ENCODE assay signal across 1 cellular context in the genomic region with DNA sequence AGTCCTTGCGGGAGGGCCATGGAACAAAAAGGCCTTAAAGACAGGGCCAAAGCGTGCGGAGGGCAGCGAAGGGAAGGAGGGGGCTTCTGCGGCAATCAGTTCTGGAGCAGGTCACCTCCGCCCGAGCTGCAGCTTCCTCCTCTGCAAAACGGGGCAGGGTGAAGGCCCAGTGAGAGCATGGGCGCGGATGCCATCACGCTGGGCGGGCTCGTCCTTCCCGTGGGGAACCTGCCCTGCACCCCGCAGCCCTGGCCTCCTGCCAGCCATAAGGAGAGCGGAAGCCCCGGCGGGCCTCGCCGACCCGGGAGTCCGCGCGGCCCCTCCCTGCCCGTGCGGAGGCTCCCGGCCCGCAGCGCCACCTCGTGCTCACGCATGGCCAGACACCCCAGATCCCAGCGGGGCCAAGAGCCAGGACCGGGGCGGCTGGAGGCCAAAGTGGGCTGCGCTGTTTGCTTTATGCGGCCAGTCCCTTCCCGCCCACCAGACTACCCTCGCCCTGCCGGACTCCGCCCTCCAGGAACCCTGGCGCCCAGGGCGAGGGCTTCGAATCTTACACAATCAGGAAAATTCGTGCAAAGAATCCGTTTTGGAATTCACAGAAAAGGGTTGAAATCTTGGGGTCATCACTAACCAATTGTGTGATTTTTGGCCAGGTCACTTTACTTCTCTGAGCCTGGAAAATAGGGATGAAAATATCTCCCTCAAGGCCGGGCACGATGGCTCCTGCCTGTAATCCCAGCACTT.
A peak's percentile ranks its signal among the peaks of the same experiment; 100 is the strongest.
TF ChIP-seq lines count a peak whose summit lies in the region.

No MANE protein-coding gene starts in this region.

TF ChIP-seq in HepG2, 621 proteins besides CTCF, POLR2A, EP300 and RAD21 (continued from another document and continues in another):
- peak; percentile 62; the same call in 1 of the 2 replicates for TF ChIP-seq ZNF782 (CRISPR knock-in tag; IDR thresholded peaks at IDR 0.05; ENCODE audit: borderline replicate concordance)
- TF ChIP-seq, protein P1, sequence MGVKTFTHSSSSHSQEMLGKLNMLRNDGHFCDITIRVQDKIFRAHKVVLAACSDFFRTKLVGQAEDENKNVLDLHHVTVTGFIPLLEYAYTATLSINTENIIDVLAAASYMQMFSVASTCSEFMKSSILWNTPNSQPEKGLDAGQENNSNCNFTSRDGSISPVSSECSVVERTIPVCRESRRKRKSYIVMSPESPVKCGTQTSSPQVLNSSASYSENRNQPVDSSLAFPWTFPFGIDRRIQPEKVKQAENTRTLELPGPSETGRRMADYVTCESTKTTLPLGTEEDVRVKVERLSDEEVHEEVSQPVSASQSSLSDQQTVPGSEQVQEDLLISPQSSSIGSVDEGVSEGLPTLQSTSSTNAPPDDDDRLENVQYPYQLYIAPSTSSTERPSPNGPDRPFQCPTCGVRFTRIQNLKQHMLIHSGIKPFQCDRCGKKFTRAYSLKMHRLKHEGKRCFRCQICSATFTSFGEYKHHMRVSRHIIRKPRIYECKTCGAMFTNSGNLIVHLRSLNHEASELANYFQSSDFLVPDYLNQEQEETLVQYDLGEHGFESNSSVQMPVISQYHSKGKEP (CRISPR knock-in tag; IDR thresholded peaks at IDR 0.05): no peak
- TF ChIP-seq ZNF30 (CRISPR knock-in tag; IDR thresholded peaks at IDR 0.05): no peak
- TF ChIP-seq DR1 (CRISPR knock-in tag; IDR thresholded peaks at IDR 0.05): no peak; the same call in 1 of the 2 replicates
- TF ChIP-seq DZIP1 (CRISPR knock-in tag; IDR thresholded peaks at IDR 0.05): peak; percentile 66; the same call in 1 of the 2 replicates
- TF ChIP-seq ZNF747 (CRISPR knock-in tag; IDR thresholded peaks at IDR 0.05; ENCODE audit: borderline replicate concordance): no peak
- TF ChIP-seq ZNF839 (CRISPR knock-in tag; IDR thresholded peaks at IDR 0.05; ENCODE audit: borderline replicate concordance): no peak
- TF ChIP-seq ZNF841 (CRISPR knock-in tag; IDR thresholded peaks at IDR 0.05; ENCODE audit: borderline replicate concordance): no peak
- TF ChIP-seq NRL (CRISPR knock-in tag; IDR thresholded peaks at IDR 0.05; ENCODE audit: borderline replicate concordance): peak; percentile 75
- no peak for TF ChIP-seq KDM1A (CRISPR knock-in tag; IDR thresholded peaks at IDR 0.05)
- peak; percentile 23; the same call in 1 of the 2 replicates for TF ChIP-seq TAF1 (CRISPR knock-in tag; IDR thresholded peaks at IDR 0.05)
- TF ChIP-seq ZNF761 (CRISPR knock-in tag; conservative IDR thresholded peaks at IDR 0.05): peak; percentile 77; the same call in 1 of the 2 replicates
- no peak for TF ChIP-seq ZBTB26 (CRISPR knock-in tag; IDR thresholded peaks at IDR 0.05; ENCODE audit: borderline replicate concordance)
- no peak for TF ChIP-seq BRCA1 (CRISPR knock-in tag; IDR thresholded peaks at IDR 0.05)
- TF ChIP-seq, protein P2, sequence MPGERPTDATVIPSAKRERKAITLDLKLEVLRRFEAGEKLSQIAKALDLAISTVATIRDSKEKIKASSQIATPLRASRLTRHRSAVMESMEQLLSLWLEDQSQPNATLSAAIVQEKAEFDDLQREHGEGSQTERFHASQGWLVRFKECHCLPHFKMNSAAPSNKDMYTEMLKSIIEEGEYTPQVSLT (CRISPR knock-in tag; IDR thresholded peaks at IDR 0.05; ENCODE audit: borderline replicate concordance, low read depth): no peak
- TF ChIP-seq ZNF883 (CRISPR knock-in tag; IDR thresholded peaks at IDR 0.05; ENCODE audit: not compliant biosample characterization): peak; percentile 48
- TF ChIP-seq ZNF557 (CRISPR knock-in tag; IDR thresholded peaks at IDR 0.05): no peak
- TF ChIP-seq HNRNPUL1 (IDR thresholded peaks at IDR 0.05; ENCODE audit: low read depth, low read length): no peak
- TF ChIP-seq WIZ (CRISPR knock-in tag; IDR thresholded peaks at IDR 0.05): no peak
- TF ChIP-seq, protein P3, sequence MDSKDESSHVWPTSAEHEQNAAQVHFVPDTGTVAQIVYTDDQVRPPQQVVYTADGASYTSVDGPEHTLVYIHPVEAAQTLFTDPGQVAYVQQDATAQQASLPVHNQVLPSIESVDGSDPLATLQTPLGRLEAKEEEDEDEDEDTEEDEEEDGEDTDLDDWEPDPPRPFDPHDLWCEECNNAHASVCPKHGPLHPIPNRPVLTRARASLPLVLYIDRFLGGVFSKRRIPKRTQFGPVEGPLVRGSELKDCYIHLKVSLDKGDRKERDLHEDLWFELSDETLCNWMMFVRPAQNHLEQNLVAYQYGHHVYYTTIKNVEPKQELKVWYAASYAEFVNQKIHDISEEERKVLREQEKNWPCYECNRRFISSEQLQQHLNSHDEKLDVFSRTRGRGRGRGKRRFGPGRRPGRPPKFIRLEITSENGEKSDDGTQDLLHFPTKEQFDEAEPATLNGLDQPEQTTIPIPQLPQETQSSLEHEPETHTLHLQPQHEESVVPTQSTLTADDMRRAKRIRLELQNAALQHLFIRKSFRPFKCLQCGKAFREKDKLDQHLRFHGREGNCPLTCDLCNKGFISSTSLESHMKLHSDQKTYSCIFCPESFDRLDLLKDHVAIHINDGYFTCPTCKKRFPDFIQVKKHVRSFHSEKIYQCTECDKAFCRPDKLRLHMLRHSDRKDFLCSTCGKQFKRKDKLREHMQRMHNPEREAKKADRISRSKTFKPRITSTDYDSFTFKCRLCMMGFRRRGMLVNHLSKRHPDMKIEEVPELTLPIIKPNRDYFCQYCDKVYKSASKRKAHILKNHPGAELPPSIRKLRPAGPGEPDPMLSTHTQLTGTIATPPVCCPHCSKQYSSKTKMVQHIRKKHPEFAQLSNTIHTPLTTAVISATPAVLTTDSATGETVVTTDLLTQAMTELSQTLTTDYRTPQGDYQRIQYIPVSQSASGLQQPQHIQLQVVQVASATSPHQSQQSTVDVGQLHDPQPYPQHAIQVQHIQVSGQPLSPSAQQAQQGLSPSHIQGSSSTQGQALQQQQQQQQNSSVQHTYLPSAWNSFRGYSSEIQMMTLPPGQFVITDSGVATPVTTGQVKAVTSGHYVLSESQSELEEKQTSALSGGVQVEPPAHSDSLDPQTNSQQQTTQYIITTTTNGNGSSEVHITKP (CRISPR knock-in tag; IDR thresholded peaks at IDR 0.05; ENCODE audit: low read depth): no peak
- TF ChIP-seq KAT8 (CRISPR knock-in tag; IDR thresholded peaks at IDR 0.05): peak; percentile 67; the same call in 1 of the 2 replicates
- 0 out of 2 replicates have a peak, but pooled peaks have one; percentile 27 for TF ChIP-seq TSC22D2 (CRISPR knock-in tag; IDR thresholded peaks at IDR 0.05; ENCODE audit: borderline replicate concordance)
- TF ChIP-seq, protein P4, sequence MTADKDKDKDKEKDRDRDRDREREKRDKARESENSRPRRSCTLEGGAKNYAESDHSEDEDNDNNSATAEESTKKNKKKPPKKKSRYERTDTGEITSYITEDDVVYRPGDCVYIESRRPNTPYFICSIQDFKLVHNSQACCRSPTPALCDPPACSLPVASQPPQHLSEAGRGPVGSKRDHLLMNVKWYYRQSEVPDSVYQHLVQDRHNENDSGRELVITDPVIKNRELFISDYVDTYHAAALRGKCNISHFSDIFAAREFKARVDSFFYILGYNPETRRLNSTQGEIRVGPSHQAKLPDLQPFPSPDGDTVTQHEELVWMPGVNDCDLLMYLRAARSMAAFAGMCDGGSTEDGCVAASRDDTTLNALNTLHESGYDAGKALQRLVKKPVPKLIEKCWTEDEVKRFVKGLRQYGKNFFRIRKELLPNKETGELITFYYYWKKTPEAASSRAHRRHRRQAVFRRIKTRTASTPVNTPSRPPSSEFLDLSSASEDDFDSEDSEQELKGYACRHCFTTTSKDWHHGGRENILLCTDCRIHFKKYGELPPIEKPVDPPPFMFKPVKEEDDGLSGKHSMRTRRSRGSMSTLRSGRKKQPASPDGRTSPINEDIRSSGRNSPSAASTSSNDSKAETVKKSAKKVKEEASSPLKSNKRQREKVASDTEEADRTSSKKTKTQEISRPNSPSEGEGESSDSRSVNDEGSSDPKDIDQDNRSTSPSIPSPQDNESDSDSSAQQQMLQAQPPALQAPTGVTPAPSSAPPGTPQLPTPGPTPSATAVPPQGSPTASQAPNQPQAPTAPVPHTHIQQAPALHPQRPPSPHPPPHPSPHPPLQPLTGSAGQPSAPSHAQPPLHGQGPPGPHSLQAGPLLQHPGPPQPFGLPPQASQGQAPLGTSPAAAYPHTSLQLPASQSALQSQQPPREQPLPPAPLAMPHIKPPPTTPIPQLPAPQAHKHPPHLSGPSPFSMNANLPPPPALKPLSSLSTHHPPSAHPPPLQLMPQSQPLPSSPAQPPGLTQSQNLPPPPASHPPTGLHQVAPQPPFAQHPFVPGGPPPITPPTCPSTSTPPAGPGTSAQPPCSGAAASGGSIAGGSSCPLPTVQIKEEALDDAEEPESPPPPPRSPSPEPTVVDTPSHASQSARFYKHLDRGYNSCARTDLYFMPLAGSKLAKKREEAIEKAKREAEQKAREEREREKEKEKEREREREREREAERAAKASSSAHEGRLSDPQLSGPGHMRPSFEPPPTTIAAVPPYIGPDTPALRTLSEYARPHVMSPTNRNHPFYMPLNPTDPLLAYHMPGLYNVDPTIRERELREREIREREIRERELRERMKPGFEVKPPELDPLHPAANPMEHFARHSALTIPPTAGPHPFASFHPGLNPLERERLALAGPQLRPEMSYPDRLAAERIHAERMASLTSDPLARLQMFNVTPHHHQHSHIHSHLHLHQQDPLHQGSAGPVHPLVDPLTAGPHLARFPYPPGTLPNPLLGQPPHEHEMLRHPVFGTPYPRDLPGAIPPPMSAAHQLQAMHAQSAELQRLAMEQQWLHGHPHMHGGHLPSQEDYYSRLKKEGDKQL (CRISPR knock-in tag; IDR thresholded peaks at IDR 0.05; ENCODE audit: low read depth): no peak
- no peak for TF ChIP-seq ATF7-NPFF (CRISPR knock-in tag; IDR thresholded peaks at IDR 0.05; ENCODE audit: low read depth)
- peak; percentile 54; the same call in 1 of the 2 replicates for TF ChIP-seq KDM4B (CRISPR knock-in tag; IDR thresholded peaks at IDR 0.05)
- TF ChIP-seq SNAPC2 (CRISPR knock-in tag; IDR thresholded peaks at IDR 0.05): peak; percentile 69; the same call in 1 of the 2 replicates
- no peak for TF ChIP-seq CERS6 (CRISPR knock-in tag; IDR thresholded peaks at IDR 0.05)
- no peak for TF ChIP-seq ZNF33B (CRISPR knock-in tag; IDR thresholded peaks at IDR 0.05)
- 0 out of 2 replicates have a peak, but pooled peaks have one; percentile 9 for TF ChIP-seq ZNF225 (CRISPR knock-in tag; IDR thresholded peaks at IDR 0.05)
- no peak for TF ChIP-seq LRRFIP1 (CRISPR knock-in tag; conservative IDR thresholded peaks at IDR 0.05)
- peak; percentile 22; the same call in 1 of the 2 replicates for TF ChIP-seq YEATS2 (CRISPR knock-in tag; IDR thresholded peaks at IDR 0.05; ENCODE audit: borderline replicate concordance)
- TF ChIP-seq PCBP2 (optimal IDR thresholded peaks at IDR 0.05; ENCODE audit: low read depth, low read length, poor library complexity, severe bottlenecking): no peak
- no peak; the same call in 1 of the 2 replicates for TF ChIP-seq SRY (CRISPR knock-in tag; IDR thresholded peaks at IDR 0.05)
- no peak for TF ChIP-seq ZSCAN9 (CRISPR knock-in tag; IDR thresholded peaks at IDR 0.05; ENCODE audit: borderline replicate concordance)
